In genomic region chr2:38462121-38462634, GRCh38 we compare ENCODE assay signal across 8 cellular contexts.
DNase-seq lines count a peak whose midpoint lies in the region; ATAC-seq, FAIRE-seq and TF ChIP-seq lines count a peak whose summit lies in the region.

No MANE protein-coding gene starts in this region.

- TF ChIP-seq EP300 in transverse colon (IDR thresholded peaks at IDR 0.05; ENCODE audit: low read depth) = no peak

- in situ Hi-C loops in transverse colon (cut with MboI; ENCODE audit: low pct_ligation_motif_present in 1 of 4, low pct_unique_long_range_greater_than_20kb in 1 of 4, low sequenced_read_pairs in 3 of 4) = no loop called here

- intact Hi-C loops in left colon (cut with DNase I, micrococcal nuclease) (loop anchor here in 1 of 2 donors (10.0 kb wide), 1 partner anchor 137 kb away; no protein-coding TSS in a partner anchor), transverse colon (cut with DNase I; ENCODE audit: low total_unique reads) (no loop called here)

- H3K4me3 Mint-ChIP-seq in activated naive CD4-positive, alpha-beta T cell treated with anti-CD3 and anti-CD28 coated beads, Interleukin-2, amount 10 ng/mL, durations not matched to agents 7 days and 5 days = no peak overlapping the region

- peaks cover 16% of the 10 kb centered on the region for H3K27me3 Mint-ChIP-seq in activated naive CD4-positive, alpha-beta T cell treated with anti-CD3 and anti-CD28 coated beads, Interleukin-2, amount 10 ng/mL, durations not matched to agents 7 days and 5 days

- no peaks in the 10 kb centered on the region for H3K36me3 Mint-ChIP-seq in activated naive CD4-positive, alpha-beta T cell treated with anti-CD3 and anti-CD28 coated beads, Interleukin-2, amount 10 ng/mL, durations not matched to agents 7 days and 5 days

- no peak for FAIRE-seq in D721Med (lab: Jason Lieb, UNC)

- TF ChIP-seq CTCF in transverse colon (IDR thresholded peaks at IDR 0.05) (no peak), D721Med (IDR thresholded peaks at IDR 0.05; ENCODE audit: insufficient read depth, missing control alignments) (no peak)

- DNase-seq in activated naive CD4-positive, alpha-beta T cell treated with Interleukin-2 at 50 U/mL for 16 hours = peak; percentile 44
- no peak for DNase-seq in activated naive CD4-positive, alpha-beta T cell treated with anti-CD3 and anti-CD28 coated beads, Interleukin-2, amount 10 ng/mL, durations not matched to agents 7 days and 5 days
- peak; percentile 35 for DNase-seq in activated naive CD4-positive, alpha-beta T cell treated with anti-CD3 and anti-CD28 coated beads, Interleukin-2, amount 50 U/mL, for 16 hours
- DNase-seq in left colon (peak; percentile 61 to 71), transverse colon (peak; percentile 62), D721Med (ENCODE audit: insufficient read length, low spot score) (no peak), NCI-H187 treated with DMSO at 0.1 percent for 48 hours (lab: John Stamatoyannopoulos, UW) (no peak), GM19238 (ENCODE audit: insufficient read length, low spot score) (no peak)

- peak; percentile 93 for ATAC-seq in left colon

- H3K27ac Mint-ChIP-seq in activated naive CD4-positive, alpha-beta T cell treated with anti-CD3 and anti-CD28 coated beads, Interleukin-2, amount 10 ng/mL, durations not matched to agents 7 days and 5 days = no peak overlapping the region

- peak overlapping the region; percentile 66 to 81 (median 76) for H3K27ac ChIP-seq in transverse colon

- no peaks in the 10 kb centered on the region for H3K9me3 Mint-ChIP-seq in activated naive CD4-positive, alpha-beta T cell treated with anti-CD3 and anti-CD28 coated beads, Interleukin-2, amount 10 ng/mL, durations not matched to agents 7 days and 5 days

- H3K9me3 ChIP-seq in transverse colon = no peaks in the 10 kb centered on the region

- WGBS in transverse colon (ENCODE audit: low coverage in 1 of 2), 2 donors = 12 to 44% methylated on average over 3 to 7 of the region's 7 CpGs

- no peaks in the 10 kb centered on the region for H3K36me3 ChIP-seq in transverse colon

- TF ChIP-seq POLR2A in transverse colon (IDR thresholded peaks at IDR 0.05) = no peak

- H3K4me1 Mint-ChIP-seq in activated naive CD4-positive, alpha-beta T cell treated with anti-CD3 and anti-CD28 coated beads, Interleukin-2, amount 10 ng/mL, durations not matched to agents 7 days and 5 days = no peaks in the 10 kb centered on the region

- CTCF ChIA-PET in activated naive CD4-positive, alpha-beta T cell treated with anti-CD3 and anti-CD28 coated beads, Interleukin-2, amount 10 ng/mL, durations not matched to agents 7 days and 5 days (lab: Charles Lee) = interaction anchor here (0.6 to 2.1 kb wide), 3 partner anchors 46 to 257 kb away, joined by 3 to 6 read pairs (median 4); no protein-coding TSS in a partner anchor

- no peak overlapping the region for H3K4me3 ChIP-seq in transverse colon

- H3K27me3 ChIP-seq in transverse colon = no peaks in the 10 kb centered on the region

- peaks cover 5 to 52% (median 18%) of the 10 kb centered on the region in 4 donors for H3K4me1 ChIP-seq in transverse colon

Comparison
In these comparisons a context has a peak if more than half of its experiments do, and no peak if none do; other contexts are left out.
1. DNase-seq: peak in activated naive CD4-positive, alpha-beta T cell treated with Interleukin-2 at 50 U/mL for 16 hours (single experiment), activated naive CD4-positive, alpha-beta T cell treated with anti-CD3 and anti-CD28 coated beads, Interleukin-2, amount 50 U/mL, for 16 hours (single experiment), left colon (2 of 2) and transverse colon (single experiment); none in activated naive CD4-positive, alpha-beta T cell treated with anti-CD3 and anti-CD28 coated beads, Interleukin-2, amount 10 ng/mL, durations not matched to agents 7 days and 5 days (single experiment), D721Med (single experiment), NCI-H187 treated with DMSO at 0.1 percent for 48 hours (single experiment) and GM19238 (single experiment).